ENCODE assay signal across 24 cellular contexts in the genomic region with DNA sequence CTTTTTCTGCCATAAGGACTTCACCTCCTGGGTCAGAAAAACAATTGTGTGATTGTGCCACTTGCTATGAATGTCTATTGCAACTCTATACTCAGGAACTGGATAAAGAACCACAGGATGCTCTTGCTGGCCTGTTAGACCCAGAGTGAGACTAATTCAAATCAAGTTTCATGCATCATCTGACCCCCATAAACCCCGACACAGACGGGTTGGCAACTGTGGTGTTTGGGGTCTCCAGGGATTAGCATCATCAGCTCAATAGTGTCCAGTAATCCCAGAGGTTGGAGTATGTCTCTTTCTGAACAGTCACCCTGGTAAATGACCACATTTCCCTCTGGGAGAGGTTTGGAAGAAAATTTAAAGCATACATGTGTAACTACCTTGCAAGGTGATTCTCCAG.
"Had no signal": no experiment of that assay in that cellular context is flagged by ENCODE, and none has a peak within 500 bp of the region (broad histone marks: within the 10 kb centered on the region; RNA-seq: fewer than 3 reads in every experiment).

No MANE protein-coding gene starts in this region.

- ATAC-seq: activated CD4-positive, alpha-beta T cell treated with anti-CD3 and anti-CD28 coated beads for 36 hours; activated CD8-positive, alpha-beta T cell treated with anti-CD3 and anti-CD28 coated beads for 36 hours; activated naive CD8-positive, alpha-beta T cell treated with anti-CD3 and anti-CD28 coated beads, Interleukin-2, amount 50 U/mL, for 24 hours; body of pancreas had no signal

- DNase-seq: activated CD4-positive, alpha-beta T cell treated with anti-CD3 and anti-CD28 coated beads for 36 hours; activated CD4-positive, alpha-beta T cell treated with anti-CD3 and anti-CD28 coated beads, Interleukin-2, amount 50 U/mL, for 1 hour; activated CD4-positive, alpha-beta T cell treated with anti-CD3 and anti-CD28 coated beads, Interleukin-2, amount 50 U/mL, for 48 hours; activated CD4-positive, CD25-positive, alpha-beta regulatory T cell; activated CD4-positive, CD25-positive, alpha-beta regulatory T cell treated with anti-CD3 and anti-CD28 coated beads, Interleukin-2, amount 50 U/mL, for 72 hours; activated CD8-positive, alpha-beta memory T cell treated with anti-CD3 and anti-CD28 coated beads for 24 hours; activated CD8-positive, alpha-beta T cell treated with anti-CD3 and anti-CD28 coated beads for 36 hours; activated effector memory CD4-positive, alpha-beta T cell treated with anti-CD3 and anti-CD28 coated beads, Interleukin-2, amount 50 U/mL, for 16 hours; activated naive CD4-positive, alpha-beta T cell treated with anti-CD3 and anti-CD28 coated beads for 36 hours; activated naive CD8-positive, alpha-beta T cell treated with anti-CD3 and anti-CD28 coated beads for 36 hours; activated naive CD8-positive, alpha-beta T cell treated with anti-CD3 and anti-CD28 coated beads, Interleukin-2, amount 50 U/mL, for 24 hours; activated T-cell treated with anti-CD3 and anti-CD28 coated beads, Interleukin-2, amount 50 U/mL, for 48 hours; adrenal gland; amygdala; aorta; body of pancreas; caudate nucleus; effector CD8-positive, alpha-beta T cell; foreskin fibroblast; T-helper 2 cell had no signal

- H3K4me1 ChIP-seq: adrenal gland, body of pancreas had no signal

- H3K4me1 Mint-ChIP-seq: activated naive CD4-positive, alpha-beta T cell treated with anti-CD3 and anti-CD28 coated beads, Interleukin-2, amount 50 U/mL, for 24 hours; activated naive CD8-positive, alpha-beta T cell treated with anti-CD3 and anti-CD28 coated beads for 36 hours had no signal

- H3K4me3 ChIP-seq: adrenal gland, body of pancreas had no signal

- H3K27ac Mint-ChIP-seq: activated CD4-positive, alpha-beta T cell treated with anti-CD3 and anti-CD28 coated beads for 36 hours; activated CD8-positive, alpha-beta T cell treated with anti-CD3 and anti-CD28 coated beads for 36 hours; activated naive CD4-positive, alpha-beta T cell treated with anti-CD3 and anti-CD28 coated beads for 36 hours; activated naive CD4-positive, alpha-beta T cell treated with anti-CD3 and anti-CD28 coated beads, Interleukin-2, amount 50 U/mL, for 24 hours; activated naive CD8-positive, alpha-beta T cell treated with anti-CD3 and anti-CD28 coated beads for 36 hours; activated naive CD8-positive, alpha-beta T cell treated with anti-CD3 and anti-CD28 coated beads, Interleukin-2, amount 50 U/mL, for 24 hours; activated T-helper 1 cell treated with anti-CD3 and anti-CD28 coated beads, Interleukin-12 subunit alpha, Interleukin-12 subunit beta, Interleukin-2, Interleukin-4 antibody, amounts not matched to agents 30 ng/mL and 10 ng/mL and 1 ng/mL, durations not matched to agents 14 hours and 24 hours and 36 hours; activated T-helper 2 cell treated with anti-CD3 and anti-CD28 coated beads, Interferon-gamma antibody, Interleukin-2, Interleukin-4, amounts not matched to agents 10 μg/mL and 5 μg/mL and 100 μg/mL, durations not matched to agents 14 hours and 24 hours and 36 hours had no signal

- H3K36me3 Mint-ChIP-seq: activated naive CD4-positive, alpha-beta T cell treated with anti-CD3 and anti-CD28 coated beads, Interleukin-2, amount 50 U/mL, for 24 hours; activated naive CD8-positive, alpha-beta T cell treated with anti-CD3 and anti-CD28 coated beads for 36 hours had no signal

- H3K27me3 ChIP-seq: body of pancreas had no signal

- H3K36me3 ChIP-seq: adrenal gland had no signal

- H3K4me3 Mint-ChIP-seq: activated CD4-positive, alpha-beta T cell treated with anti-CD3 and anti-CD28 coated beads for 36 hours; activated CD8-positive, alpha-beta T cell treated with anti-CD3 and anti-CD28 coated beads for 36 hours; activated naive CD4-positive, alpha-beta T cell treated with anti-CD3 and anti-CD28 coated beads for 36 hours; activated naive CD4-positive, alpha-beta T cell treated with anti-CD3 and anti-CD28 coated beads, Interleukin-2, amount 50 U/mL, for 24 hours; activated naive CD8-positive, alpha-beta T cell treated with anti-CD3 and anti-CD28 coated beads for 36 hours; activated naive CD8-positive, alpha-beta T cell treated with anti-CD3 and anti-CD28 coated beads, Interleukin-2, amount 50 U/mL, for 24 hours; activated T-helper 1 cell treated with anti-CD3 and anti-CD28 coated beads, Interleukin-12 subunit alpha, Interleukin-12 subunit beta, Interleukin-2, Interleukin-4 antibody, amounts not matched to agents 30 ng/mL and 10 ng/mL and 1 ng/mL, durations not matched to agents 14 hours and 24 hours and 36 hours had no signal

- H3K9me3 Mint-ChIP-seq: activated CD8-positive, alpha-beta T cell treated with anti-CD3 and anti-CD28 coated beads for 36 hours; activated naive CD4-positive, alpha-beta T cell treated with anti-CD3 and anti-CD28 coated beads for 36 hours; activated naive CD4-positive, alpha-beta T cell treated with anti-CD3 and anti-CD28 coated beads, Interleukin-2, amount 50 U/mL, for 24 hours; activated naive CD8-positive, alpha-beta T cell treated with anti-CD3 and anti-CD28 coated beads for 36 hours; activated naive CD8-positive, alpha-beta T cell treated with anti-CD3 and anti-CD28 coated beads, Interleukin-2, amount 50 U/mL, for 24 hours; activated T-helper 1 cell treated with anti-CD3 and anti-CD28 coated beads, Interleukin-12 subunit alpha, Interleukin-12 subunit beta, Interleukin-2, Interleukin-4 antibody, amounts not matched to agents 30 ng/mL and 10 ng/mL and 1 ng/mL, durations not matched to agents 14 hours and 24 hours and 36 hours; activated T-helper 2 cell treated with anti-CD3 and anti-CD28 coated beads, Interferon-gamma antibody, Interleukin-2, Interleukin-4, amounts not matched to agents 10 μg/mL and 5 μg/mL and 100 μg/mL, durations not matched to agents 14 hours and 24 hours and 36 hours had no signal

- H3K9me3 ChIP-seq: adrenal gland, body of pancreas had no signal

- H3K27ac ChIP-seq: adrenal gland, body of pancreas, epithelial cell of prostate had no signal
